Comparison of ENCODE assay signal across 10 cellular contexts in genomic region chr14:74083161-74083560, GRCh38. TPM values are rescaled to one million over a fixed set of nuclear protein-coding genes. Genes with fewer than 3 reads are reported as not detected.
DNase-seq lines count a peak whose midpoint lies in the region; ATAC-seq and TF ChIP-seq lines count a peak whose summit lies in the region.
"Had no signal": no experiment of that assay in that cellular context is flagged by ENCODE, and none has a peak within 500 bp of the region (broad histone marks: within the 10 kb centered on the region; RNA-seq: fewer than 3 reads in every experiment).

No MANE protein-coding gene starts in this region.

- no peak for TF ChIP-seq EP300 in upper lobe of left lung (IDR thresholded peaks at IDR 0.05)

- CTCF ChIA-PET in activated naive CD4-positive, alpha-beta T cell treated with anti-CD3 and anti-CD28 coated beads, Interleukin-2, amount 10 ng/mL, durations not matched to agents 7 days and 5 days (lab: Charles Lee), result interaction anchor here (0.7 to 1.5 kb wide), 2 partner anchors 12 to 16 kb away, joined by 3 to 5 read pairs; no protein-coding TSS in a partner anchor

- H3K27ac ChIP-seq in ascending aorta (peak overlapping the region; percentile 81 to 92), lower lobe of right lung (no peak overlapping the region), upper lobe of left lung (peak overlapping the region in 3 of 4 donors; percentile 84 to 95 (median 91))

- no peak for DNase-seq in activated naive CD4-positive, alpha-beta T cell treated with anti-CD3 and anti-CD28 coated beads, Interleukin-2, amount 10 ng/mL, durations not matched to agents 7 days and 5 days
- DNase-seq in activated naive CD4-positive, alpha-beta T cell treated with anti-CD3 and anti-CD28 coated beads, Interleukin-2, amount 50 U/mL, for 16 hours, result no peak
- DNase-seq in ascending aorta (ENCODE audit: low spot score in 2 of 2) (no peak), lower lobe of right lung (no peak), upper lobe of left lung (no peak), NCI-H1436 (lab: John Stamatoyannopoulos, UW) (no peak)
- DNase-seq in stimulated activated CD4-positive, alpha-beta T cell treated with anti-CD3 and anti-CD28 coated beads, Interleukin-15, amount 100 ng/mL, for 24 hours, result no peak
- DNase-seq: activated CD8-positive, alpha-beta memory T cell treated with anti-CD3 and anti-CD28 coated beads, Interleukin-2, amount 50 U/mL, for 48 hours; NCI-H1105 had no signal

- H3K9me3 ChIP-seq in ascending aorta (no peaks in the 10 kb centered on the region), lower lobe of right lung (no peaks in the 10 kb centered on the region), upper lobe of left lung (no peaks in the 10 kb centered on the region)

- H3K4me3 Mint-ChIP-seq in activated naive CD4-positive, alpha-beta T cell treated with anti-CD3 and anti-CD28 coated beads, Interleukin-2, amount 10 ng/mL, durations not matched to agents 7 days and 5 days, result peak overlapping the region; percentile 99

- peaks cover 0 to 16% of the 10 kb centered on the region in 2 donors for H3K4me1 ChIP-seq in ascending aorta
- H3K4me1 ChIP-seq in lower lobe of right lung, result peaks cover 34% of the 10 kb centered on the region
- H3K4me1 ChIP-seq in upper lobe of left lung, result peaks cover 33 to 38% (median 35%) of the 10 kb centered on the region in 4 donors

- peak overlapping the region; percentile 97 for H3K27ac Mint-ChIP-seq in activated naive CD4-positive, alpha-beta T cell treated with anti-CD3 and anti-CD28 coated beads, Interleukin-2, amount 10 ng/mL, durations not matched to agents 7 days and 5 days

- H3K36me3 ChIP-seq in ascending aorta, result no peaks in the 10 kb centered on the region
- no peaks in the 10 kb centered on the region for H3K36me3 ChIP-seq in lower lobe of right lung
- no peaks in the 10 kb centered on the region for H3K36me3 ChIP-seq in upper lobe of left lung

- H3K4me1 Mint-ChIP-seq in activated naive CD4-positive, alpha-beta T cell treated with anti-CD3 and anti-CD28 coated beads, Interleukin-2, amount 10 ng/mL, durations not matched to agents 7 days and 5 days, result peaks cover 42% of the 10 kb centered on the region

- ATAC-seq in lower lobe of right lung (no peak), upper lobe of left lung (ENCODE audit: low FRiP score in 2 of 2) (no peak), HG03432 (IDR thresholded peaks at IDR 0.05; ENCODE audit: unreplicated experiment) (no peak)

- H3K27me3 Mint-ChIP-seq in activated naive CD4-positive, alpha-beta T cell treated with anti-CD3 and anti-CD28 coated beads, Interleukin-2, amount 10 ng/mL, durations not matched to agents 7 days and 5 days, result no peaks in the 10 kb centered on the region

- TF ChIP-seq CTCF in ascending aorta (IDR thresholded peaks at IDR 0.05) (no peak), lower lobe of right lung (IDR thresholded peaks at IDR 0.05) (no peak), upper lobe of left lung (IDR thresholded peaks at IDR 0.05) (no peak)

- no peaks in the 10 kb centered on the region for H3K27me3 ChIP-seq in ascending aorta
- no peaks in the 10 kb centered on the region for H3K27me3 ChIP-seq in lower lobe of right lung (ENCODE audit: low read depth)
- H3K27me3 ChIP-seq in upper lobe of left lung, result no peaks in the 10 kb centered on the region

- peaks cover 2% of the 10 kb centered on the region for H3K36me3 Mint-ChIP-seq in activated naive CD4-positive, alpha-beta T cell treated with anti-CD3 and anti-CD28 coated beads, Interleukin-2, amount 10 ng/mL, durations not matched to agents 7 days and 5 days

- TF ChIP-seq POLR2A in upper lobe of left lung (IDR thresholded peaks at IDR 0.05), result no peak

- H3K4me3 ChIP-seq in ascending aorta, result peak overlapping the region; percentile 57 to 96
- peak overlapping the region; percentile 92 for H3K4me3 ChIP-seq in lower lobe of right lung
- peak overlapping the region in 2 of 4 donors; percentile 88 to 97 for H3K4me3 ChIP-seq in upper lobe of left lung

- WGBS in upper lobe of left lung, 2 donors, result 82 to 87% methylated on average over 3 of the region's 3 CpGs

- no peaks in the 10 kb centered on the region for H3K9me3 Mint-ChIP-seq in activated naive CD4-positive, alpha-beta T cell treated with anti-CD3 and anti-CD28 coated beads, Interleukin-2, amount 10 ng/mL, durations not matched to agents 7 days and 5 days

- intact Hi-C loops in ascending aorta (cut with DNase I) (loop anchor here (10.0 kb wide), 3 partner anchors 328 to 412 kb away; partner anchors contain the start of genes ISCA2 and NPC2), lower lobe of right lung (cut with DNase I) (no loop called here)

RNA-seq across cellular contexts. Expression of gene ALDH6A1, which starts 1.1 kb away (rescaled TPM):
- 4.9 TPM for total RNA-seq in ascending aorta
- total RNA-seq in lower lobe of right lung, result 45.5 TPM
- 10 to 100 TPM; 10.4 to 48.0 (median 30.5) TPM for total RNA-seq in upper lobe of left lung

RNA-seq across cellular contexts. Expression of gene LIN52, which starts 1.6 kb away (rescaled TPM):
- total RNA-seq in ascending aorta, result 1.1 TPM
- total RNA-seq in lower lobe of right lung, result 7.9 TPM
- total RNA-seq in upper lobe of left lung, result 1 to 10 TPM; 5.8 to 9.7 (median 8.8) TPM
